In genomic region chr11:132007184-132007583, GRCh38 we compare ENCODE assay signal across 1 cellular context.
TF ChIP-seq lines count a peak whose summit lies in the region.

No MANE protein-coding gene starts in this region.

TF ChIP-seq in WTC11, 78 proteins besides CTCF, POLR2A, EP300 and RAD21 (continued from another document):
- TF ChIP-seq ATF2 (CRISPR knock-in tag; IDR thresholded peaks at IDR 0.05; ENCODE audit: borderline replicate concordance, low read depth) (no peak), ZBTB21 (CRISPR knock-in tag; IDR thresholded peaks at IDR 0.05; ENCODE audit: borderline replicate concordance) (no peak), RELA (CRISPR knock-in tag; IDR thresholded peaks at IDR 0.05; ENCODE audit: borderline replicate concordance) (no peak), ETV6 (CRISPR knock-in tag; IDR thresholded peaks at IDR 0.05) (no peak), NFATC4 (CRISPR knock-in tag; IDR thresholded peaks at IDR 0.05) (no peak), IRF2 (CRISPR knock-in tag; IDR thresholded peaks at IDR 0.05; ENCODE audit: borderline replicate concordance, low read depth) (no peak)
TF ChIP-seq in WTC11: peak in this region for 0.
